Comparison of ENCODE assay signal across 8 cellular contexts in the genomic region with DNA sequence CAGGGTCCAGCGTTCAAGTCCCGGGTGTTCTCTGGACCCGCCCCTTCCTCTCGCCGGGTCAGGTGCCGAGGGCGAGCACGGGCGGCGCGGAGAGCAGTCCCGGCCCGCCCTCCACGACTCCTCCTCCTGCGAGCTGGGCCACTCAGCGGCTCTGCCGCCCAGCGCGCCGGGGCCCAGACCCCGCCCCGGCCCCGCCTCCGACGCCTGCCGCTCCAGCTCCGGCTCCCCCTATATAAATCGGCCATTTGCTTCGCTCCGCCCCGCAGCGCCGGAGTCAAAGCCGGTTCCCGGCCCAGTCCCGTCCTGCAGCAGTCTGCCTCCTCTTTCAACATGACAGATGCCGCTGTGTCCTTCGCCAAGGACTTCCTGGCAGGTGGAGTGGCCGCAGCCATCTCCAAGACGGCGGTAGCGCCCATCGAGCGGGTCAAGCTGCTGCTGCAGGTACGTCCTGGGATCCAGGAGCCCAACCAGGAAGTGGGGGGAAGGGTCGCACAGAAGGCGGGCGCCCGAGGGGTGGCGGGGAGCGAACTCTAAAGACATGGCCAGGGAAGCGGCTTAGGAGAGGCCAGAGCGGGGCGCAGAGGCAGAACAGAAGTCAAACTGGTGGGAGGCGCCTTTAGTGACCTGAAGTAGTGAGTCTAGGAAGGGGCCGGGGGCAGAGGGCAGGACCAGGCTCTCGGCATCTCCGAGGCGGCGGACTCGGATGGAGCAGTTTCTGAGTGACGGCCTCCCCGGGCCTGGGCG. TPM values are rescaled to one million over a fixed set of nuclear protein-coding genes. Genes with fewer than 3 reads are reported as not detected.
DNase-seq lines count a peak whose midpoint lies in the region; ATAC-seq, FAIRE-seq and TF ChIP-seq lines count a peak whose summit lies in the region.

Gene SLC25A5, plus strand, starts transcription at position 259 of the 744 bp plus-strand sequence. Its CDS starts 72 bp downstream, at position 331.

- H3K9me3 Mint-ChIP-seq in T-helper 1 cell treated with Interleukin-12 subunit alpha and Interleukin-12 subunit beta and Interleukin-4 antibody, amounts not matched to agents 30 μg/mL and 1 μg/mL, for 36 hours, result no peaks in the 10 kb centered on the region

- H3K4me1 Mint-ChIP-seq in T-helper 1 cell treated with Interleukin-12 subunit alpha and Interleukin-12 subunit beta and Interleukin-4 antibody, amounts not matched to agents 30 μg/mL and 1 μg/mL, for 36 hours (ENCODE audit: low read depth), result peaks cover 8% of the 10 kb centered on the region

- intact Hi-C loops in left ventricle myocardium inferior (cut with micrococcal nuclease), result no loop called here

- H3K4me3 Mint-ChIP-seq in T-helper 1 cell treated with Interleukin-12 subunit alpha and Interleukin-12 subunit beta and Interleukin-4 antibody, amounts not matched to agents 30 μg/mL and 1 μg/mL, for 36 hours, result peak within 1 kb of the TSS; percentile 88

- H3K27ac ChIP-seq in left ventricle myocardium inferior (replicated peaks), result peak within 1 kb of the TSS; percentile 97

- H3K4me1 ChIP-seq in left ventricle myocardium inferior, result peaks cover 9% of the 10 kb centered on the region

- no peaks in the 10 kb centered on the region for H3K27me3 ChIP-seq in left ventricle myocardium inferior (ENCODE audit: low read depth)

- ATAC-seq in HG02759 (IDR thresholded peaks at IDR 0.05; ENCODE audit: unreplicated experiment), result peak; percentile 91

- FAIRE-seq in GM12892 (lab: Jason Lieb, UNC), result peak; percentile 93
- no peak for FAIRE-seq in urothelium cell line (lab: Jason Lieb, UNC)

- DNase-seq in GM12892 (ENCODE audit: insufficient read length) (peak; percentile 63), NCI-H1436 (lab: John Stamatoyannopoulos, UW) (peak; percentile 92), amniotic stem cell (lab: John Stamatoyannopoulos, UW) (peak; percentile 14), left ventricle myocardium inferior (peak; percentile 84), pulmonary artery endothelial cell (ENCODE audit: low read depth, low spot score) (peak; percentile 48), urothelium cell line (ENCODE audit: low spot score) (peak; percentile 73)

- H3K9me3 ChIP-seq in left ventricle myocardium inferior (replicated peaks), result no peaks in the 10 kb centered on the region

- H3K36me3 Mint-ChIP-seq in T-helper 1 cell treated with Interleukin-12 subunit alpha and Interleukin-12 subunit beta and Interleukin-4 antibody, amounts not matched to agents 30 μg/mL and 1 μg/mL, for 36 hours (ENCODE audit: low read depth), result peaks cover 21% of the 10 kb centered on the region

- H3K4me3 ChIP-seq in left ventricle myocardium inferior, result peak within 1 kb of the TSS; percentile 87

- peaks cover 18% of the 10 kb centered on the region for H3K36me3 ChIP-seq in left ventricle myocardium inferior

- peak within 1 kb of the TSS; percentile 91 for H3K27ac Mint-ChIP-seq in T-helper 1 cell treated with Interleukin-12 subunit alpha and Interleukin-12 subunit beta and Interleukin-4 antibody, amounts not matched to agents 30 μg/mL and 1 μg/mL, for 36 hours

- TF ChIP-seq POLR2A in GM12892 (IDR thresholded peaks at IDR 0.05; ENCODE audit: low read depth, low read length), result peak; percentile 93

- H3K27me3 Mint-ChIP-seq in T-helper 1 cell treated with Interleukin-12 subunit alpha and Interleukin-12 subunit beta and Interleukin-4 antibody, amounts not matched to agents 30 μg/mL and 1 μg/mL, for 36 hours (ENCODE audit: low read depth), result no peaks in the 10 kb centered on the region

- no peak for TF ChIP-seq CTCF in left ventricle myocardium inferior (IDR thresholded peaks at IDR 0.05; ENCODE audit: borderline replicate concordance)

RNA-seq across cellular contexts. Expression of gene SLC25A5, which starts in this region (rescaled TPM):
- 461 TPM for polyA plus RNA-seq in GM12892 (2012; ENCODE audit: missing spikeins)
- 191 TPM for total RNA-seq in left ventricle myocardium inferior
- total RNA-seq in pulmonary artery endothelial cell, result 282 and 344 TPM in 2 replicates

Comparison
In these comparisons a context has a peak if more than half of its experiments do, and no peak if none do; other contexts are left out.
1. Peak in every context shown above with its lines: DNase-seq, ATAC-seq, H3K4me3 ChIP-seq and H3K27ac ChIP-seq.
2. DNase-seq: peak in every context shown above with its lines; median percentile 92 in NCI-H1436; 84 in left ventricle myocardium inferior; 73 in urothelium cell line; 63 in GM12892; 48 in pulmonary artery endothelial cell; 14 in amniotic stem cell.